Comparison of ENCODE assay signal across 8 cellular contexts in genomic region chr1:151612506-151613274, GRCh38. TPM values are rescaled to one million over a fixed set of nuclear protein-coding genes. Genes with fewer than 3 reads are reported as not detected.
DNase-seq lines count a peak whose midpoint lies in the region; ATAC-seq and TF ChIP-seq lines count a peak whose summit lies in the region.

No MANE protein-coding gene starts in this region.

- no peaks in the 10 kb centered on the region for H3K9me3 ChIP-seq in BE2C

- peak; percentile 38 for DNase-seq in BE2C
- peak; percentile 63 for DNase-seq in NAMALWA (ENCODE audit: low spot score)
- peak; percentile 33 to 42 for DNase-seq in activated T-cell treated with anti-CD3 and anti-CD28 coated beads, Interleukin-2, amount 50 U/mL, for 72 hours
- DNase-seq in germinal center (ENCODE audit: low spot score) = peak; percentile 40
- no peak for DNase-seq in omental fat pad (ENCODE audit: low spot score)
- DNase-seq in kidney glomerular epithelial cell (lab: John Stamatoyannopoulos, UW) = no peak

- peaks cover 52% of the 10 kb centered on the region for H3K4me1 Mint-ChIP-seq in activated T-cell treated with anti-CD3 and anti-CD28 coated beads, Interleukin-2, amount 50 U/mL, for 72 hours (ENCODE audit: low read depth)

- no peaks in the 10 kb centered on the region for H3K27me3 ChIP-seq in BE2C

- H3K4me3 ChIP-seq in BE2C (ENCODE audit: low read depth, low read length) = peak overlapping the region; percentile 79

- H3K4me3 Mint-ChIP-seq in activated T-cell treated with anti-CD3 and anti-CD28 coated beads, Interleukin-2, amount 50 U/mL, for 72 hours = peak overlapping the region; percentile 91 to 96

- no peaks in the 10 kb centered on the region for H3K36me3 ChIP-seq in BE2C

- ATAC-seq in GM19324 (IDR thresholded peaks at IDR 0.05; ENCODE audit: low FRiP score, unreplicated experiment) (peak; percentile 10), omental fat pad (ENCODE audit: low FRiP score) (peak; percentile 31), HG02884 (IDR thresholded peaks at IDR 0.05; ENCODE audit: unreplicated experiment) (no peak)
- peak in 1 of 2 donors; percentile 6 for ATAC-seq in activated T-cell treated with anti-CD3 and anti-CD28 coated beads, Interleukin-2, amount 50 U/mL, for 72 hours (replicated peaks in 1 of 2)

- peaks cover 8 to 10% of the 10 kb centered on the region in 2 donors for H3K36me3 Mint-ChIP-seq in activated T-cell treated with anti-CD3 and anti-CD28 coated beads, Interleukin-2, amount 50 U/mL, for 72 hours (ENCODE audit: insufficient read depth in 2 of 2)

- no peaks in the 10 kb centered on the region for H3K9me3 Mint-ChIP-seq in activated T-cell treated with anti-CD3 and anti-CD28 coated beads, Interleukin-2, amount 50 U/mL, for 72 hours

- peaks cover 6% of the 10 kb centered on the region for H3K27me3 Mint-ChIP-seq in activated T-cell treated with anti-CD3 and anti-CD28 coated beads, Interleukin-2, amount 50 U/mL, for 72 hours (ENCODE audit: low read depth)

- H3K4me1 ChIP-seq in BE2C = peaks cover 2% of the 10 kb centered on the region; the same call in 1 of the 2 replicates

- TF ChIP-seq CTCF in BE2C (IDR thresholded peaks at IDR 0.05; ENCODE audit: low read depth, low read length) = no peak
- no peak for TF ChIP-seq CTCF in omental fat pad (IDR thresholded peaks at IDR 0.05)

- peak overlapping the region; percentile 75 for H3K27ac Mint-ChIP-seq in activated T-cell treated with anti-CD3 and anti-CD28 coated beads, Interleukin-2, amount 50 U/mL, for 72 hours

RNA-seq across cellular contexts. Expression of gene SNX27, which starts 0.8 kb away (rescaled TPM):
- polyA plus RNA-seq in BE2C (2012; ENCODE audit: insufficient read depth, insufficient read length, low read depth) = 4.9 TPM
- total RNA-seq in activated T-cell treated with anti-CD3 and anti-CD28 coated beads, Interleukin-2, amount 50 U/mL, for 72 hours = 10 to 100 TPM; 30.3 to 34.8 TPM
- total RNA-seq in omental fat pad = 10 to 100 TPM; 21.3 to 41.9 (median 33.6) TPM

Comparison
In these comparisons a context has a peak if more than half of its experiments do, and no peak if none do; other contexts are left out.
1. DNase-seq: peak in BE2C (single experiment), NAMALWA (single experiment), activated T-cell treated with anti-CD3 and anti-CD28 coated beads, Interleukin-2, amount 50 U/mL, for 72 hours (2 of 2) and germinal center (single experiment); none in omental fat pad (single experiment) and kidney glomerular epithelial cell (single experiment).